31 cellular contexts compared by ENCODE assay signal in the genomic region with DNA sequence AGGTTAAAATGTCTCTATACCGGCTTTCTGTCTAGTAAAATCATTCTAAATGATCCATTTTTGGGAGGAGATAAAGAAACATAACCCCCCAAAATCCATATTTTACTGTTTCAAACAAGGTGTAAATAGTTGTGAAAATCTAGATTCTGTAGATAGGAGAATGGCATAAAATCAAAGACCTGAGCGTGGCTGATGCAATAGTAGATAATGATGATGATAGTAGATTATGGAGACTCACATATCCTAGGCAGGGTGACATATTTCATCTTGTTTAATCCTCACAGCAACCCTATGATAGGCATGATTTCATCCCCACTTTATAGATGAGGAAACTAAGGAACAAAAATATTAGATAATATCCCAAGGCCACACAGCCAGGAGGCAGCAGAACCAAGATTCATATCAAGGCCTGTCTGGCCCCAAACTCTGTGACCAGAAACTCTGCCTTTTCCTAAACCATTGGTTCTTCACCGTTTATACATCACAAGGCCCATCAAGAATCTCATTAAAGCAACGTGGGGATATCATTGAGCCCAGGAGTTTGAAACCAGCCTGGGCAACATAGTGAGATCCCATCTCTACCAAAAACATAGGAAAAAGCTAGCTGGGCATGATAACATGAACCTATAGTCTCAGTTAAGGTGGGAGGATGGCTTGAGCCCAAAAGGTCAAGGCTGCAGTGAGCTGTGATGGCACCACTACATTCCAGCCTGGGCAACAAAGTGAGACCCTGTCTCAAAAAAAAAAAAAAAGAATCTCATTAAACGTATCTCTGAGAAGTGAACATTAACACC. TPM values are rescaled to one million over a fixed set of nuclear protein-coding genes. Genes with fewer than 3 reads are reported as not detected.
"Had no signal": no experiment of that assay in that cellular context is flagged by ENCODE, and none has a peak within 500 bp of the region (broad histone marks: within the 10 kb centered on the region; RNA-seq: fewer than 3 reads in every experiment).

No MANE protein-coding gene starts in this region.

- H3K4me3 ChIP-seq: ascending aorta, coronary artery, dorsolateral prefrontal cortex, gastrocnemius medialis, left ventricle myocardium inferior, lung, pancreas, spleen, tibial nerve had no signal

- H3K27me3 Mint-ChIP-seq: activated CD4-positive, alpha-beta T cell treated with anti-CD3 and anti-CD28 coated beads for 36 hours; activated naive CD8-positive, alpha-beta T cell had no signal

- H3K9me3 ChIP-seq: ascending aorta, gastrocnemius medialis, left ventricle myocardium inferior, pancreas, spleen, tibial nerve had no signal

- ATAC-seq: activated CD4-positive, alpha-beta T cell treated with anti-CD3 and anti-CD28 coated beads for 36 hours; activated CD8-positive, alpha-beta T cell treated with anti-CD3 and anti-CD28 coated beads, Interleukin-2, amount 10 ng/mL, durations not matched to agents 7 days and 5 days; activated T-cell treated with anti-CD3 and anti-CD28 coated beads, Interleukin-2, amount 50 U/mL, for 72 hours; gastrocnemius medialis; pancreas; right cardiac atrium had no signal

- H3K27ac Mint-ChIP-seq: activated CD4-positive, alpha-beta T cell treated with anti-CD3 and anti-CD28 coated beads for 36 hours; activated CD8-positive, alpha-beta T cell treated with anti-CD3 and anti-CD28 coated beads, Interleukin-2, amount 10 ng/mL, durations not matched to agents 7 days and 5 days; activated naive CD8-positive, alpha-beta T cell; activated T-cell treated with anti-CD3 and anti-CD28 coated beads, Interleukin-2, amount 50 U/mL, for 72 hours; naive B cell; T-helper 2 cell treated with Interferon-gamma antibody and Interleukin-4, amounts not matched to agents 5 μg/mL and 100 μg/mL, for 36 hours had no signal

- H3K27ac ChIP-seq: ascending aorta, brain microvascular endothelial cell, coronary artery, dorsolateral prefrontal cortex, gastrocnemius medialis, left ventricle myocardium inferior, pancreas, spleen, tibial nerve had no signal

- H3K27me3 ChIP-seq: ascending aorta, brain microvascular endothelial cell, dorsolateral prefrontal cortex, pancreas, tibial nerve had no signal

- H3K36me3 Mint-ChIP-seq: activated naive CD8-positive, alpha-beta T cell had no signal

- H3K4me1 Mint-ChIP-seq: activated CD4-positive, alpha-beta T cell treated with anti-CD3 and anti-CD28 coated beads for 36 hours had no signal

- H3K4me1 ChIP-seq: ascending aorta, gastrocnemius medialis, left ventricle myocardium inferior, pancreas, tibial nerve had no signal

- H3K4me3 Mint-ChIP-seq: activated CD4-positive, alpha-beta T cell treated with anti-CD3 and anti-CD28 coated beads for 36 hours; activated CD8-positive, alpha-beta T cell treated with anti-CD3 and anti-CD28 coated beads, Interleukin-2, amount 10 ng/mL, durations not matched to agents 7 days and 5 days; activated naive CD8-positive, alpha-beta T cell; activated T-cell treated with anti-CD3 and anti-CD28 coated beads, Interleukin-2, amount 50 U/mL, for 72 hours; naive B cell; T-helper 2 cell treated with Interferon-gamma antibody and Interleukin-4, amounts not matched to agents 5 μg/mL and 100 μg/mL, for 36 hours had no signal

- H3K9me3 Mint-ChIP-seq: activated T-cell treated with anti-CD3 and anti-CD28 coated beads, Interleukin-2, amount 50 U/mL, for 72 hours; T-helper 2 cell treated with Interferon-gamma antibody and Interleukin-4, amounts not matched to agents 5 μg/mL and 100 μg/mL, for 36 hours had no signal

- H3K36me3 ChIP-seq: ascending aorta, brain microvascular endothelial cell, gastrocnemius medialis, left ventricle myocardium inferior, pancreas, spleen, tibial nerve had no signal

- FAIRE-seq: pancreas had no signal

- DNase-seq: activated CD4-positive, alpha-beta T cell treated with anti-CD3 and anti-CD28 coated beads for 36 hours; activated CD4-positive, CD25-positive, alpha-beta regulatory T cell; activated CD8-positive, alpha-beta T cell treated with anti-CD3 and anti-CD28 coated beads, Interleukin-2, amount 10 ng/mL, durations not matched to agents 7 days and 5 days; activated effector memory CD4-positive, alpha-beta T cell treated with Interleukin-2 at 50 U/mL for 16 hours; activated naive CD4-positive, alpha-beta T cell treated with Interleukin-2 at 50 U/mL for 16 hours; activated T-cell treated with anti-CD3 and anti-CD28 coated beads for 4 hours; activated T-cell treated with anti-CD3 and anti-CD28 coated beads, Interleukin-2, amount 50 U/mL, for 72 hours; brain microvascular endothelial cell; dorsolateral prefrontal cortex; effector memory CD4-positive, alpha-beta T cell; gastrocnemius medialis; glutamatergic neuron; islet precursor cell; left ventricle myocardium inferior; naive B cell; nucleus accumbens; pancreas; right cardiac atrium; spleen; stimulated activated naive CD4-positive, alpha-beta T cell treated with Interleukin-2 at 50 U/mL for 16 hours had no signal

RNA-seq across cellular contexts. Expression of gene BPIFB1, which starts 55.6 kb away (rescaled TPM):
- total RNA-seq: activated CD4-positive, alpha-beta T cell treated with anti-CD3 and anti-CD28 coated beads for 36 hours; activated CD8-positive, alpha-beta T cell treated with anti-CD3 and anti-CD28 coated beads, Interleukin-2, amount 10 ng/mL, durations not matched to agents 7 days and 5 days; activated T-cell treated with anti-CD3 and anti-CD28 coated beads, Interleukin-2, amount 50 U/mL, for 72 hours; ascending aorta; cardiac septum; dorsolateral prefrontal cortex; gastrocnemius medialis; left ventricle myocardium inferior; pulmonary artery endothelial cell; right cardiac atrium; spleen; temporal lobe; tibial nerve; urinary bladder had no signal
- polyA plus RNA-seq: neural cell, right cardiac atrium, urinary bladder had no signal
